In genomic region chr5:55306641-55307382, GRCh38 we compare ENCODE assay signal across 9 cellular contexts. TPM values are rescaled to one million over a fixed set of nuclear protein-coding genes. Genes with fewer than 3 reads are reported as not detected.
DNase-seq lines count a peak whose midpoint lies in the region; ATAC-seq, FAIRE-seq and TF ChIP-seq lines count a peak whose summit lies in the region.
"Had no signal": no experiment of that assay in that cellular context is flagged by ENCODE, and none has a peak within 500 bp of the region (broad histone marks: within the 10 kb centered on the region; RNA-seq: fewer than 3 reads in every experiment).

No MANE protein-coding gene starts in this region.

- H3K36me3 Mint-ChIP-seq in MCF 10A (ENCODE audit: insufficient read depth, unreplicated experiment) = no peaks in the 10 kb centered on the region
- peaks cover 19% of the 10 kb centered on the region for H3K36me3 Mint-ChIP-seq in activated naive CD4-positive, alpha-beta T cell treated with anti-CD3 and anti-CD28 coated beads, Interleukin-2, amount 10 ng/mL, durations not matched to agents 7 days and 5 days

- H3K4me3 Mint-ChIP-seq in MCF 10A (ENCODE audit: unreplicated experiment) = no peak overlapping the region
- H3K4me3 Mint-ChIP-seq in activated naive CD4-positive, alpha-beta T cell treated with anti-CD3 and anti-CD28 coated beads, Interleukin-2, amount 10 ng/mL, durations not matched to agents 7 days and 5 days = no peak overlapping the region
- H3K4me3 Mint-ChIP-seq: T-helper 1 cell treated with Interleukin-12 subunit alpha and Interleukin-12 subunit beta and Interleukin-4 antibody, amounts not matched to agents 30 μg/mL and 1 μg/mL, for 36 hours had no signal

- intact Hi-C loops in MCF 10A (cut with micrococcal nuclease) = loop anchor here (2.0 to 10.0 kb wide), 2 partner anchors 74 to 132 kb away; partner anchors contain the start of genes CCNO and CDC20B

- CTCF ChIA-PET in MCF 10A (lab: Yijun Ruan, JAX) = interaction anchor here (0.6 to 2.9 kb wide), 10 partner anchors 10 to 898 kb away, joined by 3 to 20 read pairs (median 4); partner anchors contain the start of genes CCNO and MCIDAS
- CTCF ChIA-PET in activated naive CD4-positive, alpha-beta T cell treated with anti-CD3 and anti-CD28 coated beads, Interleukin-2, amount 10 ng/mL, durations not matched to agents 7 days and 5 days (lab: Charles Lee) = interaction anchor here (1.6 to 2.1 kb wide), 2 partner anchors 135 to 386 kb away, joined by 3 to 6 read pairs; no protein-coding TSS in a partner anchor

- TSS peak; percentile 42 for BruUV-seq in MCF 10A (replicated peaks; lab: Mats Ljungman, UMichigan)

- no peaks in the 10 kb centered on the region for H3K27me3 Mint-ChIP-seq in MCF 10A (ENCODE audit: insufficient read depth, unreplicated experiment)
- no peaks in the 10 kb centered on the region for H3K27me3 Mint-ChIP-seq in activated naive CD4-positive, alpha-beta T cell treated with anti-CD3 and anti-CD28 coated beads, Interleukin-2, amount 10 ng/mL, durations not matched to agents 7 days and 5 days

- H3K4me1 Mint-ChIP-seq in MCF 10A (ENCODE audit: insufficient read depth, unreplicated experiment) = peaks cover 21% of the 10 kb centered on the region
- peaks cover 22% of the 10 kb centered on the region for H3K4me1 Mint-ChIP-seq in activated naive CD4-positive, alpha-beta T cell treated with anti-CD3 and anti-CD28 coated beads, Interleukin-2, amount 10 ng/mL, durations not matched to agents 7 days and 5 days

- peak; percentile 20 for DNase-seq in GM12865 (ENCODE audit: low read depth)
- DNase-seq in MCF 10A (ENCODE audit: unreplicated experiment) = peak; percentile 13
- peak; percentile 17 to 23 for DNase-seq in lung microvascular endothelial cell (ENCODE audit: low read depth in 2 of 2)
- no peak for DNase-seq in activated naive CD4-positive, alpha-beta T cell treated with anti-CD3 and anti-CD28 coated beads, Interleukin-2, amount 10 ng/mL, durations not matched to agents 7 days and 5 days
- no peak for DNase-seq in NK-92 (lab: John Stamatoyannopoulos, UW; ENCODE audit: unreplicated experiment)
- no peak for DNase-seq in frontal cortex (ENCODE audit: low spot score in 2 of 2)
- no peak for DNase-seq in KG1 (lab: John Stamatoyannopoulos, UW)

- no peak overlapping the region for H3K27ac Mint-ChIP-seq in MCF 10A (ENCODE audit: low read depth, unreplicated experiment)
- H3K27ac Mint-ChIP-seq in activated naive CD4-positive, alpha-beta T cell treated with anti-CD3 and anti-CD28 coated beads, Interleukin-2, amount 10 ng/mL, durations not matched to agents 7 days and 5 days = no peak overlapping the region
- H3K27ac Mint-ChIP-seq: T-helper 1 cell treated with Interleukin-12 subunit alpha and Interleukin-12 subunit beta and Interleukin-4 antibody, amounts not matched to agents 30 μg/mL and 1 μg/mL, for 36 hours had no signal

- POLR2A ChIA-PET in MCF 10A (lab: Yijun Ruan, JAX) = interaction anchor here (0.7 to 4.4 kb wide), 28 partner anchors 9 to 997 kb away, joined by 3 to 113 read pairs (median 4); partner anchors contain the start of genes ARL15, CCNO, GPX8 and IL31RA

- no peaks in the 10 kb centered on the region for H3K9me3 Mint-ChIP-seq in MCF 10A (ENCODE audit: unreplicated experiment)
- H3K9me3 Mint-ChIP-seq in activated naive CD4-positive, alpha-beta T cell treated with anti-CD3 and anti-CD28 coated beads, Interleukin-2, amount 10 ng/mL, durations not matched to agents 7 days and 5 days = no peaks in the 10 kb centered on the region

- peak; percentile 5 for ATAC-seq in HG03520 (IDR thresholded peaks at IDR 0.05; ENCODE audit: unreplicated experiment)

- peak overlapping the region; percentile 90 for H3K4me3 ChIP-seq in GM12865 (ENCODE audit: low read depth, low read length)

- FAIRE-seq in frontal cortex (lab: Jason Lieb, UNC) = no peak

- no peak for TF ChIP-seq CTCF in GM12865 (IDR thresholded peaks at IDR 0.05; ENCODE audit: insufficient read depth, low read depth, low read length, missing control alignments)
- no peak for TF ChIP-seq CTCF in MCF 10A (IDR thresholded peaks at IDR 0.05; ENCODE audit: unreplicated experiment)

RNA-seq across cellular contexts. Expression of gene DHX29, which starts 0.7 kb away (rescaled TPM):
- total RNA-seq in MCF 10A (2022) (18.1 and 21.8 TPM in 2 replicates), lung microvascular endothelial cell (15.5 and 16.5 TPM in 2 replicates), frontal cortex (60.7 TPM)

RNA-seq across cellular contexts. Expression of gene MTREX, which starts 1.0 kb away (rescaled TPM):
- total RNA-seq in MCF 10A (2022) (113 and 118 TPM in 2 replicates), lung microvascular endothelial cell (39.2 and 46.2 TPM in 2 replicates), frontal cortex (125 TPM)

Comparison
In these comparisons a context has a peak if more than half of its experiments do, and no peak if none do; other contexts are left out.
1. DNase-seq: peak in GM12865 (single experiment), MCF 10A (single experiment) and lung microvascular endothelial cell (2 of 2); none in activated naive CD4-positive, alpha-beta T cell treated with anti-CD3 and anti-CD28 coated beads, Interleukin-2, amount 10 ng/mL, durations not matched to agents 7 days and 5 days (single experiment), NK-92 (single experiment), frontal cortex (0 of 2) and KG1 (single experiment).